ENCODE assay signal across 15 cellular contexts in genomic region chrX:136261316-136261715, GRCh38. TPM values are rescaled to one million over a fixed set of nuclear protein-coding genes. Genes with fewer than 3 reads are reported as not detected.
DNase-seq lines count a peak whose midpoint lies in the region; ATAC-seq and TF ChIP-seq lines count a peak whose summit lies in the region.
"Had no signal": no experiment of that assay in that cellular context is flagged by ENCODE, and none has a peak within 500 bp of the region (broad histone marks: within the 10 kb centered on the region; RNA-seq: fewer than 3 reads in every experiment).

No MANE protein-coding gene starts in this region.

- no peak for TF ChIP-seq EP300 in esophagus muscularis mucosa (IDR thresholded peaks at IDR 0.05)

- H3K27me3 ChIP-seq in adipocyte (replicated peaks; ENCODE audit: control insufficient read depth, insufficient read depth, low read length) = peaks cover 12% of the 10 kb centered on the region
- no peaks in the 10 kb centered on the region for H3K27me3 ChIP-seq in esophagus muscularis mucosa
- H3K27me3 ChIP-seq in subcutaneous abdominal adipose tissue (ENCODE audit: control insufficient read depth in 5 of 5, insufficient read depth in 4 of 5, low read length in 5 of 5) = peaks cover 0 to 3% (median 0%) of the 10 kb centered on the region in 5 donors

- no peak for TF ChIP-seq POLR2A in esophagus muscularis mucosa (IDR thresholded peaks at IDR 0.05; ENCODE audit: low read depth)

- no peak for TF ChIP-seq CTCF in esophagus muscularis mucosa (IDR thresholded peaks at IDR 0.05)

- H3K36me3 ChIP-seq in adipocyte (ENCODE audit: control insufficient read depth, insufficient read depth, low read length, severe bottlenecking) (no peaks in the 10 kb centered on the region), esophagus muscularis mucosa (no peaks in the 10 kb centered on the region), subcutaneous abdominal adipose tissue (ENCODE audit: control insufficient read depth in 5 of 5, insufficient read depth in 5 of 5, low read length in 5 of 5) (no peaks in the 10 kb centered on the region)
- H3K36me3 ChIP-seq: BLaER1 had no signal

- peak; percentile 26 for DNase-seq in HCEC 1CT
- DNase-seq in adipocyte (ENCODE audit: low read depth) = no peak
- DNase-seq in esophagus muscularis mucosa (ENCODE audit: extremely low spot score) = no peak
- DNase-seq in NCI-H774 (lab: John Stamatoyannopoulos, UW) = no peak
- no peak for DNase-seq in NOMO-1 treated with dmso at 0.1 percent for 144 hours (lab: John Stamatoyannopoulos, UW; ENCODE audit: unreplicated experiment)
- DNase-seq: CD8-positive, alpha-beta memory T cell; Kasumi-1; NCI-H1417 treated with DMSO at 0.1 percent for 48 hours; NCI-H2029 treated with DMSO at 0.1 percent for 48 hours; NCI-H526 treated with DMSO at 0.1 percent for 48 hours; NK-92 treated with Interleukin-12 subunit alpha and Interleukin-12 subunit beta, amount 100 ng/mL, for 24 hours had no signal

- 79% methylated on average over 6 of the region's 6 CpGs for WGBS in esophagus muscularis mucosa

- peak overlapping the region; percentile 4 to 74 (median 59) for H3K27ac ChIP-seq in esophagus muscularis mucosa (replicated peaks in 1 of 4)
- H3K27ac ChIP-seq in subcutaneous abdominal adipose tissue (ENCODE audit: low read depth, low read length) = peak overlapping the region; percentile 77
- H3K27ac ChIP-seq: BLaER1 had no signal

- ATAC-seq in GM19395 (IDR thresholded peaks at IDR 0.05; ENCODE audit: unreplicated experiment) (no peak), HG03025 (IDR thresholded peaks at IDR 0.05; ENCODE audit: low FRiP score, unreplicated experiment) (no peak)

- no peaks in the 10 kb centered on the region for H3K9me3 ChIP-seq in adipocyte (ENCODE audit: control insufficient read depth, low read length)
- no peaks in the 10 kb centered on the region for H3K9me3 ChIP-seq in esophagus muscularis mucosa
- no peaks in the 10 kb centered on the region for H3K9me3 ChIP-seq in subcutaneous abdominal adipose tissue (ENCODE audit: control insufficient read depth in 5 of 5, low read length in 5 of 5)
- H3K9me3 ChIP-seq: BLaER1 had no signal

- H3K4me1 ChIP-seq in adipocyte (ENCODE audit: control insufficient read depth, insufficient read depth, low read length) (peaks cover 47% of the 10 kb centered on the region), esophagus muscularis mucosa (peaks cover 8 to 39% (median 31%) of the 10 kb centered on the region in 4 donors), subcutaneous abdominal adipose tissue (ENCODE audit: control insufficient read depth in 5 of 5, insufficient read depth in 5 of 5, low read length in 5 of 5) (peaks cover 8 to 44% (median 30%) of the 10 kb centered on the region in 5 donors)

- peak overlapping the region; percentile 30 for H3K4me3 ChIP-seq in adipocyte (ENCODE audit: low read length)
- H3K4me3 ChIP-seq in esophagus muscularis mucosa = no peak overlapping the region
- H3K4me3 ChIP-seq in subcutaneous abdominal adipose tissue (ENCODE audit: low read depth in 1 of 5, low read length in 5 of 5) = no peak overlapping the region
- H3K4me3 ChIP-seq: BLaER1 had no signal

- intact Hi-C loops in esophagus muscularis mucosa (cut with DNase I) = no loop called here

- H3K9ac ChIP-seq in adipocyte (ENCODE audit: low read length) (peak overlapping the region; percentile 76), subcutaneous abdominal adipose tissue (ENCODE audit: low read length in 5 of 5) (peak overlapping the region in 1 of 5 donors; percentile 38)
- H3K9ac ChIP-seq: BLaER1 had no signal

RNA-seq across cellular contexts. Expression of gene MAP7D3, which starts 10.1 kb away (rescaled TPM):
- total RNA-seq in esophagus muscularis mucosa = 10 to 100 TPM; 14.5 to 21.2 (median 17.1) TPM

RNA-seq across cellular contexts. Expression of gene ADGRG4, which starts 39.4 kb away (rescaled TPM):
- total RNA-seq in esophagus muscularis mucosa = under 1 TPM in 3 of 4 donors, not detected in 1; under 0.01 to 0.17 (median 0.06) TPM
- total RNA-seq: CD8-positive, alpha-beta memory T cell had no signal
